Comparison of ENCODE assay signal across 1 cellular context in the genomic region with DNA sequence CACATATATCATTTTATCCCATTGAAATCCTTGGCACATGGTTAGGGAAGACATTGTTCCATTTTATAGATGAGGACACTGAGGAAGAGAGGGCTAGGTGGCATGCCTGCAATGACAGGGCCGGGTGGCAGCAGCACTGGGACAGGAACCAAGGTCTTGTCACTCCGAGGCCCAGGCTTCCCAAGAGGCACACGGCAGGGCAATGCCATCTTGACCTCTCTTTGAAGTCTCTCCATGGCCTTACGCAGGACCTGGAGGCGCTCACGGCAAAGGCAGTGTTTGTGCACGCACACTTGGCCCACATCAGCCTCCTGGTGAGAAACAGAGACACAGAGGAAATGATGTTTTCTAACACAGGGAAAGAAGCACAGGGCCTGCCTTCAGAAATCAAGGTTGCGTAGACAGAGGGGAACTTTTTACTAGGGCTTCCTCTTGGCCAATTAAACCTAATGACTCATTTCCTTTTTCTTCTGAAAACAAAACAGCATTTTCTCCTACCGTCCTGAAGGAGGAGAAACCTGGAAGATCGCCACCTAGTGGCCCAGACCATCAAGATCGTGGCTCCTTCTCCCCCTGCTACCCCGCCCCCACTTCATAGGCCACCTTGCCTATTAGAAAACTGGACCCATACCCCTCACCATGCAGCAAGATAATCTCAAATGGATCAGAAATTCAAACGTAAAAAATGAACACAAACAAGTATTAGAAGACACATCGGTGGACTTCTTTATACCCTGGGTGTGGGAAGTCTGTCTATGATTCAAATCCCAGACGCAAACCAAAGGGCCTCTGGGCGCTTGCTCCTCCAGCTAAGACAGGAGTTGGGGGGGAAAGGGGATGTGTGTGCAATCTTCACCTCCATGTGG.
A peak's percentile ranks its signal among the peaks of the same experiment; 100 is the strongest.
TF ChIP-seq lines count a peak whose summit lies in the region.

No MANE protein-coding gene starts in this region.

TF ChIP-seq in H1, 55 proteins besides CTCF, POLR2A, EP300 and RAD21 (continued from another document):
- TF ChIP-seq RXRA (IDR thresholded peaks at IDR 0.05; ENCODE audit: insufficient read depth, low read depth, low read length) = no peak
- TF ChIP-seq SUZ12 (IDR thresholded peaks at IDR 0.05; ENCODE audit: low read length) = no peak
- no peak for TF ChIP-seq HDAC6 (IDR thresholded peaks at IDR 0.05; ENCODE audit: low read depth, low read length)
- no peak for TF ChIP-seq SRF (IDR thresholded peaks at IDR 0.05; ENCODE audit: low read depth, low read length)
- no peak for TF ChIP-seq SAP30 (IDR thresholded peaks at IDR 0.05; ENCODE audit: insufficient read depth, insufficient replicate concordance, low read length)
- peak; percentile 62; the same call in 1 of the 2 replicates for TF ChIP-seq KDM1A (IDR thresholded peaks at IDR 0.05; ENCODE audit: borderline replicate concordance, low read length)
- no peak for TF ChIP-seq SP2 (IDR thresholded peaks at IDR 0.05; ENCODE audit: low read length)
- no peak for TF ChIP-seq GTF2F1 (IDR thresholded peaks at IDR 0.05; ENCODE audit: borderline replicate concordance, low read depth, low read length)
- TF ChIP-seq, protein P1, sequence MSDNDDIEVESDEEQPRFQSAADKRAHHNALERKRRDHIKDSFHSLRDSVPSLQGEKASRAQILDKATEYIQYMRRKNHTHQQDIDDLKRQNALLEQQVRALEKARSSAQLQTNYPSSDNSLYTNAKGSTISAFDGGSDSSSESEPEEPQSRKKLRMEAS (IDR thresholded peaks at IDR 0.05) = peak; percentile 8; the same call in 1 of the 2 replicates
- TF ChIP-seq RNF2 (IDR thresholded peaks at IDR 0.05; ENCODE audit: borderline replicate concordance, low read depth, low read length, missing control alignments, poor library complexity, severe bottlenecking) = no peak
- no peak for TF ChIP-seq BRCA1 (IDR thresholded peaks at IDR 0.05; ENCODE audit: low read depth, low read length)
- no peak for TF ChIP-seq NRF1 (IDR thresholded peaks at IDR 0.05; ENCODE audit: low read depth, low read length)
- no peak for TF ChIP-seq CHD1 (IDR thresholded peaks at IDR 0.05; ENCODE audit: low read depth, low read length)
- TF ChIP-seq ATF3 (IDR thresholded peaks at IDR 0.05; ENCODE audit: insufficient read depth, low read depth, low read length) = no peak
- TF ChIP-seq CBX5 (IDR thresholded peaks at IDR 0.05; ENCODE audit: low read depth, low read length) = no peak
- TF ChIP-seq TCF12 (IDR thresholded peaks at IDR 0.05; ENCODE audit: low read depth, low read length) = no peak
- TF ChIP-seq RFX5 (IDR thresholded peaks at IDR 0.05; ENCODE audit: borderline replicate concordance, low read depth, low read length) = no peak
- no peak for TF ChIP-seq FOSL1 (IDR thresholded peaks at IDR 0.05; ENCODE audit: insufficient read depth, low read depth, low read length)
- TF ChIP-seq CTBP2 (IDR thresholded peaks at IDR 0.05; ENCODE audit: borderline replicate concordance, insufficient read depth, insufficient read length, low read length) = no peak
- no peak for TF ChIP-seq EGR1 (IDR thresholded peaks at IDR 0.05; ENCODE audit: borderline replicate concordance, low read depth, low read length)
- no peak for TF ChIP-seq NANOG (IDR thresholded peaks at IDR 0.05; ENCODE audit: insufficient read depth, low read depth, low read length, poor library complexity, severe bottlenecking)
- TF ChIP-seq CHD2 (IDR thresholded peaks at IDR 0.05; ENCODE audit: low read length) = peak; percentile 50; the same call in 1 of the 2 replicates
- no peak for TF ChIP-seq KDM5A (IDR thresholded peaks at IDR 0.05; ENCODE audit: low read length)
- TF ChIP-seq, protein P2, sequence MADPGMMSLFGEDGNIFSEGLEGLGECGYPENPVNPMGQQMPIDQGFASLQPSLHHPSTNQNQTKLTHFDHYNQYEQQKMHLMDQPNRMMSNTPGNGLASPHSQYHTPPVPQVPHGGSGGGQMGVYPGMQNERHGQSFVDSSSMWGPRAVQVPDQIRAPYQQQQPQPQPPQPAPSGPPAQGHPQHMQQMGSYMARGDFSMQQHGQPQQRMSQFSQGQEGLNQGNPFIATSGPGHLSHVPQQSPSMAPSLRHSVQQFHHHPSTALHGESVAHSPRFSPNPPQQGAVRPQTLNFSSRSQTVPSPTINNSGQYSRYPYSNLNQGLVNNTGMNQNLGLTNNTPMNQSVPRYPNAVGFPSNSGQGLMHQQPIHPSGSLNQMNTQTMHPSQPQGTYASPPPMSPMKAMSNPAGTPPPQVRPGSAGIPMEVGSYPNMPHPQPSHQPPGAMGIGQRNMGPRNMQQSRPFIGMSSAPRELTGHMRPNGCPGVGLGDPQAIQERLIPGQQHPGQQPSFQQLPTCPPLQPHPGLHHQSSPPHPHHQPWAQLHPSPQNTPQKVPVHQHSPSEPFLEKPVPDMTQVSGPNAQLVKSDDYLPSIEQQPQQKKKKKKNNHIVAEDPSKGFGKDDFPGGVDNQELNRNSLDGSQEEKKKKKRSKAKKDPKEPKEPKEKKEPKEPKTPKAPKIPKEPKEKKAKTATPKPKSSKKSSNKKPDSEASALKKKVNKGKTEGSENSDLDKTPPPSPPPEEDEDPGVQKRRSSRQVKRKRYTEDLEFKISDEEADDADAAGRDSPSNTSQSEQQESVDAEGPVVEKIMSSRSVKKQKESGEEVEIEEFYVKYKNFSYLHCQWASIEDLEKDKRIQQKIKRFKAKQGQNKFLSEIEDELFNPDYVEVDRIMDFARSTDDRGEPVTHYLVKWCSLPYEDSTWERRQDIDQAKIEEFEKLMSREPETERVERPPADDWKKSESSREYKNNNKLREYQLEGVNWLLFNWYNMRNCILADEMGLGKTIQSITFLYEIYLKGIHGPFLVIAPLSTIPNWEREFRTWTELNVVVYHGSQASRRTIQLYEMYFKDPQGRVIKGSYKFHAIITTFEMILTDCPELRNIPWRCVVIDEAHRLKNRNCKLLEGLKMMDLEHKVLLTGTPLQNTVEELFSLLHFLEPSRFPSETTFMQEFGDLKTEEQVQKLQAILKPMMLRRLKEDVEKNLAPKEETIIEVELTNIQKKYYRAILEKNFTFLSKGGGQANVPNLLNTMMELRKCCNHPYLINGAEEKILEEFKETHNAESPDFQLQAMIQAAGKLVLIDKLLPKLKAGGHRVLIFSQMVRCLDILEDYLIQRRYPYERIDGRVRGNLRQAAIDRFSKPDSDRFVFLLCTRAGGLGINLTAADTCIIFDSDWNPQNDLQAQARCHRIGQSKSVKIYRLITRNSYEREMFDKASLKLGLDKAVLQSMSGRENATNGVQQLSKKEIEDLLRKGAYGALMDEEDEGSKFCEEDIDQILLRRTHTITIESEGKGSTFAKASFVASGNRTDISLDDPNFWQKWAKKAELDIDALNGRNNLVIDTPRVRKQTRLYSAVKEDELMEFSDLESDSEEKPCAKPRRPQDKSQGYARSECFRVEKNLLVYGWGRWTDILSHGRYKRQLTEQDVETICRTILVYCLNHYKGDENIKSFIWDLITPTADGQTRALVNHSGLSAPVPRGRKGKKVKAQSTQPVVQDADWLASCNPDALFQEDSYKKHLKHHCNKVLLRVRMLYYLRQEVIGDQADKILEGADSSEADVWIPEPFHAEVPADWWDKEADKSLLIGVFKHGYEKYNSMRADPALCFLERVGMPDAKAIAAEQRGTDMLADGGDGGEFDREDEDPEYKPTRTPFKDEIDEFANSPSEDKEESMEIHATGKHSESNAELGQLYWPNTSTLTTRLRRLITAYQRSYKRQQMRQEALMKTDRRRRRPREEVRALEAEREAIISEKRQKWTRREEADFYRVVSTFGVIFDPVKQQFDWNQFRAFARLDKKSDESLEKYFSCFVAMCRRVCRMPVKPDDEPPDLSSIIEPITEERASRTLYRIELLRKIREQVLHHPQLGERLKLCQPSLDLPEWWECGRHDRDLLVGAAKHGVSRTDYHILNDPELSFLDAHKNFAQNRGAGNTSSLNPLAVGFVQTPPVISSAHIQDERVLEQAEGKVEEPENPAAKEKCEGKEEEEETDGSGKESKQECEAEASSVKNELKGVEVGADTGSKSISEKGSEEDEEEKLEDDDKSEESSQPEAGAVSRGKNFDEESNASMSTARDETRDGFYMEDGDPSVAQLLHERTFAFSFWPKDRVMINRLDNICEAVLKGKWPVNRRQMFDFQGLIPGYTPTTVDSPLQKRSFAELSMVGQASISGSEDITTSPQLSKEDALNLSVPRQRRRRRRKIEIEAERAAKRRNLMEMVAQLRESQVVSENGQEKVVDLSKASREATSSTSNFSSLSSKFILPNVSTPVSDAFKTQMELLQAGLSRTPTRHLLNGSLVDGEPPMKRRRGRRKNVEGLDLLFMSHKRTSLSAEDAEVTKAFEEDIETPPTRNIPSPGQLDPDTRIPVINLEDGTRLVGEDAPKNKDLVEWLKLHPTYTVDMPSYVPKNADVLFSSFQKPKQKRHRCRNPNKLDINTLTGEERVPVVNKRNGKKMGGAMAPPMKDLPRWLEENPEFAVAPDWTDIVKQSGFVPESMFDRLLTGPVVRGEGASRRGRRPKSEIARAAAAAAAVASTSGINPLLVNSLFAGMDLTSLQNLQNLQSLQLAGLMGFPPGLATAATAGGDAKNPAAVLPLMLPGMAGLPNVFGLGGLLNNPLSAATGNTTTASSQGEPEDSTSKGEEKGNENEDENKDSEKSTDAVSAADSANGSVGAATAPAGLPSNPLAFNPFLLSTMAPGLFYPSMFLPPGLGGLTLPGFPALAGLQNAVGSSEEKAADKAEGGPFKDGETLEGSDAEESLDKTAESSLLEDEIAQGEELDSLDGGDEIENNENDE (IDR thresholded peaks at IDR 0.05; ENCODE audit: insufficient replicate concordance, low read length) = no peak
